In the genomic region with DNA sequence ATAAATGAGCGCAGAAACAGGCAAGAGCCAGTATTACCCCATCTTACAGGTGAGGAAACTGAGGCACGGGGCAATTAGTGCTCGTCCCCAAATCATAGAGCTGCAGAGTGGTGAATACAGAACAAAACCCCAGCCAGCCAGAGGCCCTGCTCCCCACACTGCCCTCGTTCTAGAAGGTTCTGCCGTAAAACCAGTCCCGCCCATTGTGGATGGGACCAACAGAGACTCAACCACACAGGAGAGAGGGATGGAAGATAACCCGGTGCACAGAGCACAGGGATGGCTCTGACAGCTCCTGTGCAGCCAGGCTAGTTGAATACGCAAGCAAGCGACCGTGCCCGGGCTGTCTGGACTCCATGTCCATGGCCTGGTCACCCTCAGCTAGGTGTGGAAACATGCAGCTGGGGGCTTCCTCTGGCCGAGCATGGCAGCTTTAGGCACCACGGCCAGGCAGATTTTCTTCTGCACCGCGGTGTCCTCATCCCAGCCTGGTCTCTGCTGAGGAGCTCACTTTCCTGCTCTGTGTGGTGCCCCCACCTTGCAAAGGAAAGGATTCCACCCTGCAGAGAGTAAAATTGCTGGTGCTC, we compare ENCODE assay signal across 21 cellular contexts.
DNase-seq lines count a peak whose midpoint lies in the region; ATAC-seq and TF ChIP-seq lines count a peak whose summit lies in the region.
"Had no signal": no experiment of that assay in that cellular context is flagged by ENCODE, and none has a peak within 500 bp of the region (broad histone marks: within the 10 kb centered on the region; RNA-seq: fewer than 3 reads in every experiment).

No MANE protein-coding gene starts in this region.

- peaks cover 0 to 30% (median 0%) of the 10 kb centered on the region in 11 experiments; a peak in 4 of 22 replicates for H4K20me1 ChIP-seq in BLaER1 treated with 17β-estradiol and CSF1 and Interleukin-3, amounts not matched to agents 10 nM and 100 nM

- peak overlapping the region; percentile 82 for H3K14ac ChIP-seq in neuronal stem cell (ENCODE audit: low read length)

- ATAC-seq in left ventricle myocardium superior (no peak), GM21825 (IDR thresholded peaks at IDR 0.05; ENCODE audit: unreplicated experiment) (no peak), HG02938 (IDR thresholded peaks at IDR 0.05; ENCODE audit: unreplicated experiment) (no peak)
- ATAC-seq: CD8-positive, alpha-beta T cell; HCT116 had no signal

- H3K27me3 ChIP-seq in left ventricle myocardium inferior (ENCODE audit: low read depth) = peaks cover 43% of the 10 kb centered on the region
- H3K27me3 ChIP-seq in BLaER1 treated with 17β-estradiol and CSF1 and Interleukin-3, amounts not matched to agents 10 nM and 100 nM = peaks cover 0 to 8% (median 0%) of the 10 kb centered on the region in 11 experiments; a peak in 2 of 22 replicates
- H3K27me3 ChIP-seq in neuronal stem cell (ENCODE audit: control insufficient read depth in 3 of 3, insufficient read depth in 3 of 3, low read depth in 1 of 3, low read length in 3 of 3) = no peaks in the 10 kb centered on the region
- H3K27me3 ChIP-seq: BE2C had no signal

- no peak for TF ChIP-seq CTCF in left ventricle myocardium inferior (IDR thresholded peaks at IDR 0.05; ENCODE audit: borderline replicate concordance)
- no peak for TF ChIP-seq CTCF in type B pancreatic cell (conservative IDR thresholded peaks at IDR 0.05)

- no peaks in the 10 kb centered on the region for H3K4me1 Mint-ChIP-seq in type B pancreatic cell (ENCODE audit: unreplicated experiment)

- H2BK120ac ChIP-seq in neuronal stem cell (ENCODE audit: low read depth, low read length) = no peak overlapping the region

- no peak overlapping the region for H3K9ac ChIP-seq in BLaER1 treated with 17β-estradiol and CSF1 and Interleukin-3, amounts not matched to agents 10 nM and 100 nM
- H3K9ac ChIP-seq in neuronal stem cell (ENCODE audit: low read depth, low read length, poor library complexity) = peak overlapping the region; percentile 3
- H3K9ac ChIP-seq: GM23248 had no signal

- H3K27ac ChIP-seq in left ventricle myocardium inferior (replicated peaks) (no peak overlapping the region), neuronal stem cell (replicated peaks; ENCODE audit: low read length) (no peak overlapping the region)
- H3K27ac ChIP-seq in BLaER1 treated with 17β-estradiol and CSF1 and Interleukin-3, amounts not matched to agents 10 nM and 100 nM = no peak overlapping the region
- H3K27ac ChIP-seq: A549, C4-2B, GM23248 had no signal

- H2AK5ac ChIP-seq in neuronal stem cell (ENCODE audit: low read depth, low read length) = peak overlapping the region; percentile 85

- no CpG with 5 or more reads among the region's 15 CpGs for WGBS in neuronal stem cell (ENCODE audit: extremely low coverage in 2 of 2, insufficient read length in 2 of 2, insufficient replicate concordance in 1 of 2), 2 donors

- H3K23ac ChIP-seq in neuronal stem cell (ENCODE audit: low read depth, low read length, poor library complexity) = peak overlapping the region; percentile 53

- H3K36me3 Mint-ChIP-seq in type B pancreatic cell = no peaks in the 10 kb centered on the region
- H3K36me3 Mint-ChIP-seq: CD4-positive, CD25-positive, alpha-beta regulatory T cell; CD8-positive, alpha-beta T cell had no signal

- no peaks in the 10 kb centered on the region for H3K79me1 ChIP-seq in neuronal stem cell (ENCODE audit: low read depth, low read length)

- H3K4me3 ChIP-seq in left ventricle myocardium inferior (no peak overlapping the region), neuronal stem cell (ENCODE audit: low read length in 2 of 2) (no peak overlapping the region)
- H3K4me3 ChIP-seq in BLaER1 treated with 17β-estradiol and CSF1 and Interleukin-3, amounts not matched to agents 10 nM and 100 nM = no peak overlapping the region
- H3K4me3 ChIP-seq: A549, GM23248 had no signal

- no peak overlapping the region for H4K91ac ChIP-seq in neuronal stem cell (ENCODE audit: low read depth, low read length, poor library complexity)

- H3K9me3 ChIP-seq in left ventricle myocardium inferior (replicated peaks) (no peaks in the 10 kb centered on the region), neuronal stem cell (replicated peaks in 1 of 2; ENCODE audit: control insufficient read depth in 2 of 2, insufficient read depth in 1 of 2, low read depth in 1 of 2, low read length in 2 of 2) (no peaks in the 10 kb centered on the region)
- no peaks in the 10 kb centered on the region for H3K9me3 ChIP-seq in BLaER1 treated with 17β-estradiol and CSF1 and Interleukin-3, amounts not matched to agents 10 nM and 100 nM (replicated peaks in 1 of 11)
- H3K9me3 ChIP-seq: A549, BE2C, Caco-2 had no signal

- peak overlapping the region; percentile 6 for H4K8ac ChIP-seq in neuronal stem cell (ENCODE audit: low read depth, low read length)

- H2BK5ac ChIP-seq in neuronal stem cell (ENCODE audit: low read length) = peak overlapping the region; percentile 66

- H3K18ac ChIP-seq in neuronal stem cell (ENCODE audit: low read length) = peak overlapping the region; percentile 51

- H3K4me1 ChIP-seq in left ventricle myocardium inferior (peaks cover 28% of the 10 kb centered on the region), neuronal stem cell (ENCODE audit: control insufficient read depth in 2 of 2, insufficient read depth in 1 of 2, low read depth in 1 of 2, low read length in 2 of 2) (peaks cover 0 to 4% of the 10 kb centered on the region in 2 donors)
- peaks cover 24 to 59% (median 50%) of the 10 kb centered on the region in 10 experiments for H3K4me1 ChIP-seq in BLaER1 treated with 17β-estradiol and CSF1 and Interleukin-3, amounts not matched to agents 10 nM and 100 nM
- H3K4me1 ChIP-seq: A549, BE2C had no signal

- H3K36me3 ChIP-seq in left ventricle myocardium inferior = no peaks in the 10 kb centered on the region
- H3K36me3 ChIP-seq in BLaER1 treated with 17β-estradiol and CSF1 and Interleukin-3, amounts not matched to agents 10 nM and 100 nM = no peaks in the 10 kb centered on the region
- no peaks in the 10 kb centered on the region for H3K36me3 ChIP-seq in neuronal stem cell (replicated peaks in 1 of 2; ENCODE audit: control insufficient read depth in 2 of 2, insufficient read depth in 2 of 2, low read length in 2 of 2)
- H3K36me3 ChIP-seq: BE2C had no signal

- no peaks in the 10 kb centered on the region for H3K9me3 Mint-ChIP-seq in type B pancreatic cell
- H3K9me3 Mint-ChIP-seq: CD4-positive, CD25-positive, alpha-beta regulatory T cell; CD8-positive, alpha-beta T cell; H9 had no signal

- H2AFZ ChIP-seq in neuronal stem cell (ENCODE audit: low read length) = no peak overlapping the region
- H2AFZ ChIP-seq: GM23248 had no signal

- no peak overlapping the region for H3K4ac ChIP-seq in neuronal stem cell (ENCODE audit: low read length)

- no peak overlapping the region for H2BK12ac ChIP-seq in neuronal stem cell (ENCODE audit: low read length)

- DNase-seq in left ventricle myocardium superior (peak; percentile 24), left ventricle myocardium inferior (no peak), neuronal stem cell (ENCODE audit: low spot score) (no peak), type B pancreatic cell (ENCODE audit: extremely low spot score, unreplicated experiment) (peak; percentile 60)
- DNase-seq: 8988T; ACHN; AML-193; BE2C; Caco-2; CD4-positive, CD25-positive, alpha-beta regulatory T cell; CD8-positive, alpha-beta T cell; DMS153; DND-41; GM23248 had no signal

- peaks cover 13% of the 10 kb centered on the region for H3K27me3 Mint-ChIP-seq in type B pancreatic cell
- H3K27me3 Mint-ChIP-seq: CD4-positive, CD25-positive, alpha-beta regulatory T cell had no signal

- H3K4me3 Mint-ChIP-seq in type B pancreatic cell = no peak overlapping the region
- H3K4me3 Mint-ChIP-seq: CD4-positive, CD25-positive, alpha-beta regulatory T cell; CD8-positive, alpha-beta T cell; H9 had no signal

- no peak overlapping the region for H3K27ac Mint-ChIP-seq in type B pancreatic cell
- H3K27ac Mint-ChIP-seq: CD4-positive, CD25-positive, alpha-beta regulatory T cell; CD8-positive, alpha-beta T cell had no signal

- H2BK15ac ChIP-seq in neuronal stem cell (ENCODE audit: low read length) = peak overlapping the region; percentile 32

- H3K4me2 ChIP-seq in BLaER1 treated with 17β-estradiol and CSF1 and Interleukin-3, amounts not matched to agents 10 nM and 100 nM = peak overlapping the region in 9 of 11 experiments; percentile 37 to 60 (median 54); a peak in 17 of 22 replicates
- no peak overlapping the region for H3K4me2 ChIP-seq in neuronal stem cell (ENCODE audit: insufficient read depth, low read length, poor library complexity, severe bottlenecking)
- H3K4me2 ChIP-seq: A549 had no signal

- intact Hi-C loops in left ventricle myocardium superior (cut with micrococcal nuclease) (loop anchor here (10.0 kb wide), 1 partner anchor 1325 kb away; no protein-coding TSS in a partner anchor), left ventricle myocardium inferior (cut with micrococcal nuclease) (no loop called here)

Comparison
In these comparisons a context has a peak if more than half of its experiments do, and no peak if none do; other contexts are left out.
1. DNase-seq: peak in left ventricle myocardium superior (single experiment) and type B pancreatic cell (single experiment); none in left ventricle myocardium inferior (single experiment) and neuronal stem cell (single experiment).